Comparison of ENCODE assay signal across 8 cellular contexts in the genomic region with DNA sequence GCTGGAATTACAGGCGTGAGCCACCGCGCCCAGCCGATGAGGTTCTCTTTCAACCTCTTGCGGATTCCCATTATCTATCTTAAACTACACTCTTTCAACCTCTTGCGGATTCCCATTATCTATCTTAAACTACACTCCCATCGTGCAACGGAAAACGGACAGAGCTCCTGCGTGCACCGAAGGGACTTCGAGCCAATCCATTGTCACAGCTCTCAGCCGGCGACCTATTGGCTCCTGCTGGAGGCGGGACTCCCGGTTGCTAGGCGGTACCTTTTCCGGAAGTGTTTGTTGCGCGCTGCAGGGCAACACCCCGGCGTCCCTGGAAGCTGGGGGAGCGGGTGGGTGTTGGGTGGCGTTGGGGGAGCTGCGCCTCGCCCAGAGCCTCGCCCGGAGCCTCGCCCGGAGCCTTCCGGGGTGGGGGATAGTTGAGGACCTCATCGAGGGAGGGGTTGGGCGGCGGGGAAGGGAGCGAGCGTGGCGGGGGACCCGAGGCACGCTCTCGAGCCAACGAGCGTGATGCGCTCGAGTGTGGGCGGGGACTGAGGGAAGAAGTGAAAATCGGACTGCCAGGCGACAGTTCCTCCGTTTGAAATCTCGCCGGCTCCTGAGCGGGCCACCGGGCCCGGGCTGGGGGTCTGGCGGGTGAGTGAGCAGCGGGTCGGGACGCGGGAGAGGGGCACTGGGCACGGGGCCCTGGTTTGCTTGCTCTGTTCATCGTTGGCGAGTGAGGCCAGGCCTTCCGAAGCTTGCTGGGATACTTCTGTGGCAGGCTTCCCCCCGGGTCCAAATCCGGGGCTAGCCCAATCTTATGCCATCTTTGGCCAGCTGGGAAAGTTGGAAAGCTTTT. TPM values are rescaled to one million over a fixed set of nuclear protein-coding genes. Genes with fewer than 3 reads are reported as not detected.
DNase-seq lines count a peak whose midpoint lies in the region; ATAC-seq lines count a peak whose summit lies in the region.

A gene (plus strand): TSS at position 288 of the 847 bp plus-strand sequence. CDS start 10,733 bp downstream, outside the sequence.

- no peaks in the 10 kb centered on the region for H3K9me3 Mint-ChIP-seq in activated CD8-positive, alpha-beta memory T cell treated with anti-CD3 and anti-CD28 coated beads, Interleukin-2, amount 10 ng/mL, durations not matched to agents 7 days and 5 days (ENCODE audit: low read depth)

- H3K4me1 ChIP-seq in NT2/D1 (ENCODE audit: insufficient read depth, insufficient read length): peaks cover 2% of the 10 kb centered on the region

- H3K27me3 Mint-ChIP-seq in activated CD8-positive, alpha-beta memory T cell treated with anti-CD3 and anti-CD28 coated beads, Interleukin-2, amount 10 ng/mL, durations not matched to agents 7 days and 5 days: peaks cover 8% of the 10 kb centered on the region

- in situ Hi-C loops in endometrial microvascular endothelial cells (cut with HindIII; ENCODE audit: inconsistent ontology term, low pct_unique_long_range_greater_than_20kb, low sequenced_read_pairs): no loop called here

- CTCF ChIA-PET in activated CD8-positive, alpha-beta memory T cell treated with anti-CD3 and anti-CD28 coated beads, Interleukin-2, amount 10 ng/mL, durations not matched to agents 7 days and 5 days (lab: Charles Lee): interaction anchor here (0.6 to 2.1 kb wide), 7 partner anchors 25 to 536 kb away, joined by 3 to 12 read pairs (median 3); a partner anchor contains a TSS

- H3K4me3 ChIP-seq in NT2/D1 (ENCODE audit: insufficient read length, low read depth): peak within 1 kb of the TSS; percentile 72

- H3K36me3 ChIP-seq in NT2/D1 (ENCODE audit: insufficient read depth, insufficient read length, low read length): peaks cover 3% of the 10 kb centered on the region

- H3K9me3 ChIP-seq in NT2/D1 (ENCODE audit: insufficient read depth, low read length): no peaks in the 10 kb centered on the region

- no peaks in the 10 kb centered on the region for H3K36me3 Mint-ChIP-seq in activated CD8-positive, alpha-beta memory T cell treated with anti-CD3 and anti-CD28 coated beads, Interleukin-2, amount 10 ng/mL, durations not matched to agents 7 days and 5 days

- no peaks in the 10 kb centered on the region for H3K27me3 ChIP-seq in NT2/D1 (ENCODE audit: insufficient read depth, insufficient read length)

- H3K4me3 Mint-ChIP-seq in activated CD8-positive, alpha-beta memory T cell treated with anti-CD3 and anti-CD28 coated beads, Interleukin-2, amount 10 ng/mL, durations not matched to agents 7 days and 5 days: peak within 1 kb of the TSS; percentile 57

- DNase-seq in COR-L47 (lab: John Stamatoyannopoulos, UW) (peak; percentile 95), HUDEP-2 (lab: John Stamatoyannopoulos, UW; ENCODE audit: unreplicated experiment in 76 of 76) (peak; percentile 35 to 98 (median 94)), NT2/D1 (ENCODE audit: low read depth, low spot score) (peak; percentile 93), mesenteric fat pad (ENCODE audit: low spot score) (peak; percentile 96)
- peak; percentile 98 for DNase-seq in activated CD8-positive, alpha-beta memory T cell treated with anti-CD3 and anti-CD28 coated beads, Interleukin-2, amount 10 ng/mL, durations not matched to agents 7 days and 5 days
- DNase-seq in stimulated activated CD8-positive, alpha-beta memory T cell treated with anti-CD3 and anti-CD28 coated beads, Interleukin-15, amount 100 ng/mL, for 24 hours (ENCODE audit: low read depth): peak; percentile 74

- H3K27ac Mint-ChIP-seq in activated CD8-positive, alpha-beta memory T cell treated with anti-CD3 and anti-CD28 coated beads, Interleukin-2, amount 10 ng/mL, durations not matched to agents 7 days and 5 days: peak within 1 kb of the TSS; percentile 50

- H3K4me1 Mint-ChIP-seq in activated CD8-positive, alpha-beta memory T cell treated with anti-CD3 and anti-CD28 coated beads, Interleukin-2, amount 10 ng/mL, durations not matched to agents 7 days and 5 days: peaks cover 7% of the 10 kb centered on the region

- peak within 1 kb of the TSS; percentile 81 for H3K9ac ChIP-seq in NT2/D1 (ENCODE audit: insufficient read length, low read depth)

- peak; percentile 96 for ATAC-seq in GM21381 (IDR thresholded peaks at IDR 0.05; ENCODE audit: unreplicated experiment)
- ATAC-seq in activated CD8-positive, alpha-beta memory T cell treated with anti-CD3 and anti-CD28 coated beads, Interleukin-2, amount 10 ng/mL, durations not matched to agents 7 days and 5 days: peak; percentile 98

RNA-seq across cellular contexts. Expression of the gene that starts here (rescaled TPM):
- 10 to 100 TPM; 36.0 to 38.6 TPM for total RNA-seq in activated CD8-positive, alpha-beta memory T cell treated with anti-CD3 and anti-CD28 coated beads, Interleukin-2, amount 10 ng/mL, durations not matched to agents 7 days and 5 days
- total RNA-seq in endometrial microvascular endothelial cells (ENCODE audit: inconsistent ontology term) (31.1 TPM), mesenteric fat pad (19.2 TPM)

Comparison
In these comparisons a context has a peak if more than half of its experiments do, and no peak if none do; other contexts are left out.
1. Peak in every context shown above with its lines: DNase-seq, ATAC-seq and H3K4me3 ChIP-seq.